Comparison of ENCODE assay signal across 9 cellular contexts in genomic region chr12:124454735-124455134, GRCh38.
DNase-seq lines count a peak whose midpoint lies in the region; ATAC-seq and TF ChIP-seq lines count a peak whose summit lies in the region.
"Had no signal": no experiment of that assay in that cellular context is flagged by ENCODE, and none has a peak within 500 bp of the region (broad histone marks: within the 10 kb centered on the region; RNA-seq: fewer than 3 reads in every experiment).

No MANE protein-coding gene starts in this region.

- H3K4me3 ChIP-seq in AG09309 (ENCODE audit: control insufficient read depth, low read depth, low read length) (no peak overlapping the region), cardiac fibroblast (replicated peaks in 1 of 2; ENCODE audit: low read depth in 2 of 2, low read length in 2 of 2) (no peak overlapping the region)

- ATAC-seq in GM21423 (IDR thresholded peaks at IDR 0.05; ENCODE audit: unreplicated experiment): no peak
- ATAC-seq: activated CD4-positive, alpha-beta T cell treated with anti-CD3 and anti-CD28 coated beads for 36 hours had no signal

- TF ChIP-seq CTCF in AG09309 (IDR thresholded peaks at IDR 0.05; ENCODE audit: control insufficient read depth, insufficient read depth, low read depth, low read length, missing control alignments) (no peak), cardiac fibroblast (IDR thresholded peaks at IDR 0.05; ENCODE audit: low read depth, low read length) (no peak)

- DNase-seq in AG09309 (ENCODE audit: low read depth) (peak; percentile 43), HCEC 1CT (peak; percentile 34), cardiac fibroblast (ENCODE audit: low read depth in 2 of 2) (peak; percentile 40 to 81), myocyte (ENCODE audit: low read depth) (peak; percentile 50), A172 (ENCODE audit: low spot score) (no peak), GF-D8 (lab: John Stamatoyannopoulos, UW) (no peak), NCI-H345 treated with DMSO at 0.1 percent for 48 hours (lab: John Stamatoyannopoulos, UW; ENCODE audit: unreplicated experiment) (no peak)
- DNase-seq: activated CD4-positive, alpha-beta T cell treated with anti-CD3 and anti-CD28 coated beads for 36 hours had no signal

Comparison
In these comparisons a context has a peak if more than half of its experiments do, and no peak if none do; other contexts are left out.
1. DNase-seq: peak in AG09309 (single experiment), HCEC 1CT (single experiment), cardiac fibroblast (2 of 2) and myocyte (single experiment); none in A172 (single experiment), GF-D8 (single experiment) and NCI-H345 treated with DMSO at 0.1 percent for 48 hours (single experiment).